ENCODE assay signal across 1 cellular context in the genomic region with DNA sequence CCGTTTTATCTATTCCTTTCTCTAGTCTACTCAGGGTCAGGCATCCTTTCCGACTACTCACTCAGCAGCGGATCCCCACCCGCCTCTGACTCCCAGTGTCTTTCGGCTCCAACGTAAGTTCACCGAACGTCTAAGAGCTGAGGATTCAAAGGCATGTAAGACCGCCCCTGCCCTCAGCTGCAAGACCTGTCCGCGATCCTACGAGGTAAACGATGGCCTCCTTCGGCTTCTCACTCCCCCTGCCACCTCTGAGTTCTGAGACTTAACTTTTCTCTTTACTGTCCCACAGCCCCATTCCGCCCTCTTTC.
TF ChIP-seq lines count a peak whose summit lies in the region.

No MANE protein-coding gene starts in this region.

TF ChIP-seq in A549, 52 proteins besides CTCF, POLR2A, EP300 and RAD21 (continued from another document):
- TF ChIP-seq, protein P1, sequence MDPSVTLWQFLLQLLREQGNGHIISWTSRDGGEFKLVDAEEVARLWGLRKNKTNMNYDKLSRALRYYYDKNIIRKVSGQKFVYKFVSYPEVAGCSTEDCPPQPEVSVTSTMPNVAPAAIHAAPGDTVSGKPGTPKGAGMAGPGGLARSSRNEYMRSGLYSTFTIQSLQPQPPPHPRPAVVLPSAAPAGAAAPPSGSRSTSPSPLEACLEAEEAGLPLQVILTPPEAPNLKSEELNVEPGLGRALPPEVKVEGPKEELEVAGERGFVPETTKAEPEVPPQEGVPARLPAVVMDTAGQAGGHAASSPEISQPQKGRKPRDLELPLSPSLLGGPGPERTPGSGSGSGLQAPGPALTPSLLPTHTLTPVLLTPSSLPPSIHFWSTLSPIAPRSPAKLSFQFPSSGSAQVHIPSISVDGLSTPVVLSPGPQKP (IDR thresholded peaks at IDR 0.05; ENCODE audit: low read depth, low read length): no peak
- TF ChIP-seq HDAC2 (IDR thresholded peaks at IDR 0.05) (no peak), EHMT2 (IDR thresholded peaks at IDR 0.05; ENCODE audit: low read depth) (no peak)
